ENCODE assay signal across 9 cellular contexts in genomic region chr17:9529033-9529748, GRCh38. TPM values are rescaled to one million over a fixed set of nuclear protein-coding genes. Genes with fewer than 3 reads are reported as not detected.
A peak's percentile ranks its signal among the peaks of the same experiment; 100 is the strongest.
DNase-seq lines count a peak whose midpoint lies in the region; ATAC-seq, FAIRE-seq and TF ChIP-seq lines count a peak whose summit lies in the region.
"Had no signal": no experiment of that assay in that cellular context is flagged by ENCODE, and none has a peak within 500 bp of the region (broad histone marks: within the 10 kb centered on the region; RNA-seq: fewer than 3 reads in every experiment).

No MANE protein-coding gene starts in this region.

- CTCF ChIA-PET in IMR-90 (lab: Yijun Ruan, JAX) (interaction anchor here (1.0 kb wide), 1 partner anchor 9 kb away, joined by 4 read pairs; no protein-coding TSS in a partner anchor), Caco-2 (lab: Charles Lee) (interaction anchor here (0.6 kb wide), 1 partner anchor 17 kb away, joined by 3 read pairs; no protein-coding TSS in a partner anchor)

- ATAC-seq in IMR-90 (ENCODE audit: low read depth) (peak; percentile 88), HG03378 (IDR thresholded peaks at IDR 0.05; ENCODE audit: unreplicated experiment) (no peak), GM21423 (IDR thresholded peaks at IDR 0.05; ENCODE audit: unreplicated experiment) (no peak)

- no peak overlapping the region for H3K27ac Mint-ChIP-seq in nephron
- H3K27ac Mint-ChIP-seq in Caco-2 (ENCODE audit: unreplicated experiment), result no peak overlapping the region

- TF ChIP-seq CTCF in IMR-90 (conservative IDR thresholded peaks at IDR 0.05; ENCODE audit: low read depth, low read length), result peak; percentile 74
- peak; percentile 70 for TF ChIP-seq CTCF in brain microvascular endothelial cell (IDR thresholded peaks at IDR 0.05; ENCODE audit: low read depth, low read length, missing control alignments)
- peak; percentile 54 to 71 (median 54) for TF ChIP-seq CTCF in nephron (IDR thresholded peaks at IDR 0.05; ENCODE audit: unreplicated experiment in 3 of 3)
- peak in 1 of 2 experiments; percentile 17 for TF ChIP-seq CTCF in Caco-2 (IDR thresholded peaks at IDR 0.05; ENCODE audit: insufficient read depth in 1 of 2, low read depth in 1 of 2, low read length in 1 of 2, severe bottlenecking in 1 of 2, unreplicated experiment in 1 of 2)

- dilution Hi-C loops in IMR-90 (cut with HindIII; ENCODE audit: low sequenced_read_pairs, unreplicated experiment), result no loop called here

- POLR2A ChIA-PET in IMR-90 (lab: Charles Lee; ENCODE audit: unreplicated experiment) (interaction anchor here (0.6 kb wide), 1 partner anchor 20 kb away, joined by 4 read pairs; no protein-coding TSS in a partner anchor), Caco-2 (lab: Charles Lee) (no interaction called here)

- H3K9me1 ChIP-seq in IMR-90 (ENCODE audit: insufficient read depth, low read length), result no peaks in the 10 kb centered on the region

- no peak overlapping the region for H3K27ac ChIP-seq in IMR-90 (ENCODE audit: insufficient read depth, low read length)
- no peak overlapping the region for H3K27ac ChIP-seq in brain microvascular endothelial cell

- H3K36me3 Mint-ChIP-seq in nephron (ENCODE audit: low read depth) (no peaks in the 10 kb centered on the region), Caco-2 (ENCODE audit: insufficient read depth, unreplicated experiment) (no peaks in the 10 kb centered on the region)
- H3K36me3 Mint-ChIP-seq: naive B cell had no signal

- H3K36me3 ChIP-seq in IMR-90 (ENCODE audit: control insufficient read depth, insufficient read depth, low read length) (no peaks in the 10 kb centered on the region), brain microvascular endothelial cell (replicated peaks) (no peaks in the 10 kb centered on the region), Caco-2 (ENCODE audit: control insufficient read depth, insufficient read depth, low read length) (no peaks in the 10 kb centered on the region)

- H3K9me3 Mint-ChIP-seq in nephron, result no peaks in the 10 kb centered on the region
- no peaks in the 10 kb centered on the region for H3K9me3 Mint-ChIP-seq in Caco-2 (ENCODE audit: unreplicated experiment)
- H3K9me3 Mint-ChIP-seq: naive B cell had no signal

- H4K8ac ChIP-seq in IMR-90 (ENCODE audit: low read depth in 2 of 2, low read length in 2 of 2), result no peak overlapping the region

- intact Hi-C loops in IMR-90 (cut with micrococcal nuclease) (loop anchor here (1.0 to 10.0 kb wide), 3 partner anchors 538 to 744 kb away; no protein-coding TSS in a partner anchor), Caco-2 (cut with micrococcal nuclease; ENCODE audit: unreplicated experiment) (no loop called here)

- peak; percentile 82 for TF ChIP-seq RAD21 in IMR-90 (IDR thresholded peaks at IDR 0.05; ENCODE audit: low read length)

- H3K23ac ChIP-seq in IMR-90 (ENCODE audit: low read depth, low read length), result no peak overlapping the region

- H3K56ac ChIP-seq in IMR-90 (ENCODE audit: extremely low read depth, insufficient read depth, low read length), result no peak overlapping the region

- H2BK20ac ChIP-seq in IMR-90 (ENCODE audit: low read depth, low read length), result no peak overlapping the region

- no peak overlapping the region for H2BK15ac ChIP-seq in IMR-90 (ENCODE audit: low read depth, low read length)

- peak; percentile 56 for FAIRE-seq in G401.6 (lab: Jason Lieb, UNC)

- BruUV-seq in IMR-90 (replicated peaks; lab: Mats Ljungman, UMichigan) (no TSS peak), Caco-2 (replicated peaks; lab: Mats Ljungman, UMichigan) (no TSS peak)

- no peak overlapping the region for H4K5ac ChIP-seq in IMR-90 (ENCODE audit: low read depth, low read length)

- H2AK5ac ChIP-seq in IMR-90 (ENCODE audit: low read depth, low read length), result no peak overlapping the region

- H3K27me3 ChIP-seq in IMR-90 (ENCODE audit: control insufficient read depth, insufficient read depth, low read length) (no peaks in the 10 kb centered on the region), brain microvascular endothelial cell (replicated peaks) (no peaks in the 10 kb centered on the region), Caco-2 (replicated peaks; ENCODE audit: control insufficient read depth, insufficient read depth, low read length) (no peaks in the 10 kb centered on the region)

- H4K20me1 ChIP-seq in IMR-90 (ENCODE audit: insufficient read depth, low read length), result no peaks in the 10 kb centered on the region

- H3K79me1 ChIP-seq in IMR-90 (ENCODE audit: low read depth in 1 of 2, low read length in 2 of 2), result no peaks in the 10 kb centered on the region; a peak in 1 of 4 replicates

- no peak overlapping the region for H2AFZ ChIP-seq in IMR-90 (replicated peaks; ENCODE audit: low read length, poor library complexity)

- H4K91ac ChIP-seq in IMR-90 (ENCODE audit: insufficient read depth, low read depth, low read length), result no peak overlapping the region

- TF ChIP-seq POLR2A in IMR-90 (IDR thresholded peaks at IDR 0.05; ENCODE audit: low read depth, low read length), result no peak

- WGBS in IMR-90 (ENCODE audit: extremely low coverage in 2 of 2, insufficient read length in 1 of 2), 2 experiments, result no CpG with 5 or more reads among the region's 5 CpGs

- H2BK5ac ChIP-seq in IMR-90 (ENCODE audit: low read depth, low read length, poor library complexity, severe bottlenecking), result no peak overlapping the region

- H3K4me3 ChIP-seq in IMR-90 (ENCODE audit: insufficient read depth, low read depth, low read length), result no peak overlapping the region
- no peak overlapping the region for H3K4me3 ChIP-seq in brain microvascular endothelial cell (ENCODE audit: low read depth, low read length)
- H3K4me3 ChIP-seq in Caco-2 (ENCODE audit: low read depth, low read length), result no peak overlapping the region

- in situ Hi-C loops in IMR-90 (cut with MboI; ENCODE audit: low sequenced_read_pairs), result loop anchor here (5.0 to 25.0 kb wide), 2 partner anchors 542 to 742 kb away; partner anchors contain the start of gene MFSD6L
- in situ Hi-C loops in brain microvascular endothelial cell (cut with HindIII; ENCODE audit: low pct_ligation_motif_present, low sequenced_read_pairs), result no loop called here

- H3K4me2 ChIP-seq in IMR-90 (ENCODE audit: low read depth, low read length), result no peak overlapping the region

- no peak overlapping the region for H2BK120ac ChIP-seq in IMR-90 (ENCODE audit: low read depth, low read length)

- H3K18ac ChIP-seq in IMR-90 (ENCODE audit: low read depth, low read length), result no peak overlapping the region

- H3K9ac ChIP-seq in IMR-90 (ENCODE audit: low read depth, low read length), result no peak overlapping the region

- H2AK9ac ChIP-seq in IMR-90 (replicated peaks; ENCODE audit: low read depth, low read length, poor library complexity), result no peak overlapping the region

- H3K9me3 ChIP-seq in IMR-90 (ENCODE audit: control insufficient read depth, insufficient read depth, low read length) (no peaks in the 10 kb centered on the region), Caco-2 (no peaks in the 10 kb centered on the region)

- H3K27me3 Mint-ChIP-seq in nephron (ENCODE audit: low read depth), result no peaks in the 10 kb centered on the region
- no peaks in the 10 kb centered on the region for H3K27me3 Mint-ChIP-seq in Caco-2 (ENCODE audit: insufficient read depth, unreplicated experiment)
- H3K27me3 Mint-ChIP-seq: naive B cell had no signal

- H3K4me1 ChIP-seq in IMR-90 (ENCODE audit: control insufficient read depth, insufficient read depth, low read length), result no peaks in the 10 kb centered on the region
- no peaks in the 10 kb centered on the region for H3K4me1 ChIP-seq in Caco-2

- H3K4me1 Mint-ChIP-seq in nephron (no peaks in the 10 kb centered on the region), Caco-2 (ENCODE audit: low read depth, unreplicated experiment) (no peaks in the 10 kb centered on the region)
- H3K4me1 Mint-ChIP-seq: naive B cell had no signal

- H3K4me3 Mint-ChIP-seq in nephron (no peak overlapping the region), Caco-2 (ENCODE audit: unreplicated experiment) (no peak overlapping the region)
- H3K4me3 Mint-ChIP-seq: naive B cell had no signal

- DNase-seq in IMR-90, result peak; percentile 56
- no peak for DNase-seq in brain microvascular endothelial cell
- DNase-seq in Caco-2, result no peak
- DNase-seq in dedifferentiated amniotic fluid mesenchymal stem cell (ENCODE audit: extremely low spot score), result no peak
- DNase-seq: naive B cell had no signal

- H3K14ac ChIP-seq in IMR-90 (replicated peaks; ENCODE audit: low read depth, low read length), result no peak overlapping the region

- no peak overlapping the region for H3K4ac ChIP-seq in IMR-90 (ENCODE audit: low read depth, low read length)

TF ChIP-seq in IMR-90, 13 proteins besides CTCF, POLR2A, EP300 and RAD21:
- no peak for TF ChIP-seq MAFK (IDR thresholded peaks at IDR 0.05; ENCODE audit: low read depth, low read length)
- TF ChIP-seq CEBPB (IDR thresholded peaks at IDR 0.05; ENCODE audit: low read depth, low read length), result no peak
- no peak for TF ChIP-seq MXI1 (IDR thresholded peaks at IDR 0.05; ENCODE audit: borderline replicate concordance, low read depth, low read length)
- TF ChIP-seq SMC3 (IDR thresholded peaks at IDR 0.05; ENCODE audit: low read depth, low read length), result peak; percentile 63
- no peak for TF ChIP-seq MAZ (IDR thresholded peaks at IDR 0.05; ENCODE audit: borderline replicate concordance, low read depth, low read length)
- TF ChIP-seq RCOR1 (IDR thresholded peaks at IDR 0.05; ENCODE audit: insufficient replicate concordance, low read length), result no peak
- TF ChIP-seq FOS (IDR thresholded peaks at IDR 0.05; ENCODE audit: low read depth, low read length), result no peak
- no peak for TF ChIP-seq RFX5 (IDR thresholded peaks at IDR 0.05; ENCODE audit: low read depth, low read length)
- no peak for TF ChIP-seq BHLHE40 (IDR thresholded peaks at IDR 0.05; ENCODE audit: low read depth, low read length)

RNA-seq across cellular contexts. Expression of gene STX8, which starts 46.4 kb away (rescaled TPM):
- total RNA-seq in IMR-90 (2012; rRNA removed), result 26.5 and 79.2 TPM in 2 replicates
- 47.0 and 53.0 TPM in 2 replicates for polyA plus RNA-seq in IMR-90 (2012; rRNA removed)
- 11.9 and 21.1 TPM in 2 replicates for polyA plus RNA-seq in IMR-90 (2012; cell fraction: cytosol; rRNA removed)
- 2.2 and 23.3 TPM in 2 replicates for polyA plus RNA-seq in IMR-90 (2012; cell fraction: nucleus; rRNA removed; ENCODE audit: low replicate concordance)
- total RNA-seq in Caco-2 (2022), result 22.6 and 24.7 TPM in 2 replicates

RNA-seq across cellular contexts. Expression of gene CFAP52, which starts 47.3 kb away (rescaled TPM):
- total RNA-seq in IMR-90 (2012; rRNA removed) (not detected in 2 replicates), Caco-2 (2022) (not detected in 2 replicates)
- polyA plus RNA-seq in IMR-90 (2012; rRNA removed), result 0.22 TPM in 1 of 2 replicates, not detected in the other
- polyA plus RNA-seq in IMR-90 (2012; cell fraction: cytosol; rRNA removed), result 0.08 TPM in 1 of 2 replicates, not detected in the other
- 0.07 TPM in 1 of 2 replicates, not detected in the other for polyA plus RNA-seq in IMR-90 (2012; cell fraction: nucleus; rRNA removed; ENCODE audit: low replicate concordance)
